ENCODE assay signal across 20 cellular contexts in genomic region chr5:8628521-8628920, GRCh38.
DNase-seq lines count a peak whose midpoint lies in the region; ATAC-seq and TF ChIP-seq lines count a peak whose summit lies in the region.
"Had no signal": no experiment of that assay in that cellular context is flagged by ENCODE, and none has a peak within 500 bp of the region (broad histone marks: within the 10 kb centered on the region; RNA-seq: fewer than 3 reads in every experiment).

No MANE protein-coding gene starts in this region.

- H4K20me1 ChIP-seq in MM.1S (ENCODE audit: insufficient read depth, low read length), result no peaks in the 10 kb centered on the region

- H2AFZ ChIP-seq in MM.1S (ENCODE audit: low read length), result no peak overlapping the region

- H3K4me3 ChIP-seq in MM.1S (ENCODE audit: low read length), result no peak overlapping the region
- H3K4me3 ChIP-seq in vagina, result no peak overlapping the region
- H3K4me3 ChIP-seq: GM12878, K562, SK-N-MC, thoracic aorta had no signal

- no peak overlapping the region for H3K9ac ChIP-seq in MM.1S (ENCODE audit: low read length)

- H3K27ac ChIP-seq in MM.1S (ENCODE audit: low read length), result no peak overlapping the region
- H3K27ac ChIP-seq in vagina, result no peak overlapping the region
- H3K27ac ChIP-seq: SK-N-MC, thoracic aorta, VCaP had no signal

- H3K79me2 ChIP-seq in MM.1S (ENCODE audit: low read length), result no peaks in the 10 kb centered on the region

- intact Hi-C loops in vagina (cut with DNase I), result no loop called here

- H3K9me3 ChIP-seq in MM.1S (replicated peaks; ENCODE audit: insufficient read depth, low read length) (no peaks in the 10 kb centered on the region), vagina (no peaks in the 10 kb centered on the region)
- H3K9me3 ChIP-seq: thoracic aorta had no signal

- no peaks in the 10 kb centered on the region for H3K4me1 ChIP-seq in MM.1S (ENCODE audit: low read length)
- H3K4me1 ChIP-seq in vagina, result no peaks in the 10 kb centered on the region

- H3K27me3 ChIP-seq in MM.1S (replicated peaks; ENCODE audit: insufficient read depth, low read length) (no peaks in the 10 kb centered on the region), vagina (no peaks in the 10 kb centered on the region)

- H3K36me3 ChIP-seq in MM.1S (replicated peaks; ENCODE audit: insufficient read depth, low read length), result no peaks in the 10 kb centered on the region
- no peaks in the 10 kb centered on the region for H3K36me3 ChIP-seq in vagina
- H3K36me3 ChIP-seq: thoracic aorta had no signal

- H3K4me2 ChIP-seq in MM.1S (ENCODE audit: low read depth, low read length), result no peak overlapping the region

- TF ChIP-seq CTCF in MM.1S (IDR thresholded peaks at IDR 0.05; ENCODE audit: low read length), result no peak
- TF ChIP-seq CTCF in omental fat pad (IDR thresholded peaks at IDR 0.05), result no peak
- TF ChIP-seq CTCF in vagina (IDR thresholded peaks at IDR 0.05), result no peak

- no peak for TF ChIP-seq POLR2A in vagina (IDR thresholded peaks at IDR 0.05)

- DNase-seq in NCI-H1092 (lab: John Stamatoyannopoulos, UW), result peak; percentile 73
- DNase-seq in NCI-H1930 (lab: John Stamatoyannopoulos, UW), result peak; percentile 78 to 81
- peak; percentile 98 for DNase-seq in NCI-H69 (lab: John Stamatoyannopoulos, UW)
- DNase-seq in MM.1S, result no peak
- no peak for DNase-seq in omental fat pad (ENCODE audit: low spot score)
- DNase-seq in vagina (ENCODE audit: extremely low spot score in 2 of 2), result no peak
- DNase-seq: activated CD8-positive, alpha-beta memory T cell treated with anti-CD3 and anti-CD28 coated beads, Interleukin-2, amount 50 U/mL, for 4 hours; DMS53; effector memory CD8-positive, alpha-beta T cell; HFFc6; NCI-H2227 treated with DMSO at 0.1 percent for 48 hours; stimulated activated CD4-positive, alpha-beta T cell treated with anti-CD3 and anti-CD28 coated beads, Interleukin-4, amount 100 ng/mL, for 24 hours; stimulated activated naive CD4-positive, alpha-beta T cell treated with Interleukin-2 at 50 U/mL for 16 hours; T-helper 2 cell had no signal

- no peaks in the 10 kb centered on the region for H3F3A ChIP-seq in MM.1S (ENCODE audit: insufficient read depth, low read length)

- H3K9me2 ChIP-seq in MM.1S (replicated peaks; ENCODE audit: insufficient read depth, low read length), result no peaks in the 10 kb centered on the region

- ATAC-seq in esophagus mucosa, result peak; percentile 29
- no peak for ATAC-seq in omental fat pad (ENCODE audit: low FRiP score)
- ATAC-seq: effector memory CD8-positive, alpha-beta T cell; GM12878; K562 had no signal

Comparison
In these comparisons a context has a peak if more than half of its experiments do, and no peak if none do; other contexts are left out.
1. DNase-seq: peak in NCI-H1092 (single experiment), NCI-H1930 (2 of 2) and NCI-H69 (single experiment); none in MM.1S (single experiment), omental fat pad (single experiment) and vagina (0 of 2).